ENCODE assay signal across 8 cellular contexts in the genomic region with DNA sequence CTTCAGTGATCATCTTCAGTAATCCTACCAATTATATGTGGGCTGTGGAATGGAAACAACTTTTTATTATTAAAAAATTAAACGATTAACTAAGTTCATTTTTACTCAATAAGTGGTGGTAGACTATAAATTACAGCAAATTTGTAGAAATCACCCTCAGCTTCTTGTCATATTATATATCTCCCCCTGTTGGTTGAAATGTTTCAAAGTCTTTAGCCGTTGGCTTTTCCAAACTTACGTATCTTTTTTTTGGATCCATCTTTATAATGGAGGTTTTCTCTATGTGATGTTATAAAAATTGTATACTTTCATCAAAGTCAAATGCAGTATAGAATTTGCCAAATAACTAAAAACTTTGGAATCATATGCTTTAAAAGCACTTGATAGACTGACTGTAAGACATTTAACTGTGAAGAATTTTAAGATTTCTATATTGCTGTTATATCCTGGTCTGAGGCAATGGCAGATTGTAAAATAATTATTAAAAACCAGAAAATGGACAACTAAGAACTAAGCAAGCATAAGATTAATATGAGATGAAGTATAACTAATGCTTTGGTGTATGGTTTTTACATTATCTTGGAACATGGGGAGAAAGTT.
DNase-seq lines count a peak whose midpoint lies in the region; ATAC-seq and TF ChIP-seq lines count a peak whose summit lies in the region.

No MANE protein-coding gene starts in this region.

- peaks cover 11% of the 10 kb centered on the region for H3K4me1 Mint-ChIP-seq in central memory CD8-positive, alpha-beta T cell
- H3K4me1 Mint-ChIP-seq in nephron progenitor cell = no peaks in the 10 kb centered on the region
- H3K4me1 Mint-ChIP-seq in stimulated activated memory B cell treated with anti-CD40 and anti-IgM and Interleukin-4, amounts not matched to agents 10 μg/mL and 1 μg/mL and 100 μg/mL, for 72 hours = no peaks in the 10 kb centered on the region

- no peak for TF ChIP-seq POLR2A in GM18505 (IDR thresholded peaks at IDR 0.05; ENCODE audit: borderline replicate concordance, extremely low read depth, insufficient read depth, insufficient read length)

- no peaks in the 10 kb centered on the region for H3K27me3 Mint-ChIP-seq in central memory CD8-positive, alpha-beta T cell
- no peaks in the 10 kb centered on the region for H3K27me3 Mint-ChIP-seq in nephron progenitor cell (ENCODE audit: low read depth, poor library complexity)
- H3K27me3 Mint-ChIP-seq in stimulated activated memory B cell treated with anti-CD40 and anti-IgM and Interleukin-4, amounts not matched to agents 10 μg/mL and 1 μg/mL and 100 μg/mL, for 72 hours = no peaks in the 10 kb centered on the region

- H3K4me3 Mint-ChIP-seq in central memory CD8-positive, alpha-beta T cell = no peak overlapping the region
- H3K4me3 Mint-ChIP-seq in nephron progenitor cell = no peak overlapping the region
- H3K4me3 Mint-ChIP-seq in stimulated activated memory B cell treated with anti-CD40 and anti-IgM and Interleukin-4, amounts not matched to agents 10 μg/mL and 1 μg/mL and 100 μg/mL, for 72 hours = no peak overlapping the region

- peaks cover 51% of the 10 kb centered on the region for H3K36me3 Mint-ChIP-seq in central memory CD8-positive, alpha-beta T cell (ENCODE audit: insufficient read depth)
- peaks cover 37% of the 10 kb centered on the region for H3K36me3 Mint-ChIP-seq in nephron progenitor cell (ENCODE audit: low read depth)
- peaks cover 62% of the 10 kb centered on the region for H3K36me3 Mint-ChIP-seq in stimulated activated memory B cell treated with anti-CD40 and anti-IgM and Interleukin-4, amounts not matched to agents 10 μg/mL and 1 μg/mL and 100 μg/mL, for 72 hours

- peak; percentile 26 for DNase-seq in DMS114 treated with DMSO at 0.1 percent for 48 hours (lab: John Stamatoyannopoulos, UW; ENCODE audit: unreplicated experiment)
- peak; percentile 46 for DNase-seq in NAMALWA (ENCODE audit: low spot score)
- DNase-seq in central memory CD8-positive, alpha-beta T cell (ENCODE audit: low spot score in 2 of 2) = no peak
- DNase-seq in nephron progenitor cell = no peak
- DNase-seq in LoVo (ENCODE audit: low spot score) = no peak
- no peak for DNase-seq in iPS-NIHi7 (ENCODE audit: extremely low spot score)

- peak; percentile 40 for TF ChIP-seq CTCF in nephron progenitor cell (IDR thresholded peaks at IDR 0.05)

- no peak for ATAC-seq in central memory CD8-positive, alpha-beta T cell (replicated peaks; ENCODE audit: extremely low read depth, poor library complexity, severe bottlenecking)
- ATAC-seq in stimulated activated memory B cell treated with anti-CD40 and anti-IgM and Interleukin-4, amounts not matched to agents 10 μg/mL and 1 μg/mL and 100 μg/mL, for 72 hours = no peak
- ATAC-seq in GM18505 (IDR thresholded peaks at IDR 0.05; ENCODE audit: unreplicated experiment) = no peak

- peak overlapping the region; percentile 38 for H3K27ac Mint-ChIP-seq in central memory CD8-positive, alpha-beta T cell (ENCODE audit: low read depth)
- H3K27ac Mint-ChIP-seq in nephron progenitor cell = no peak overlapping the region
- no peak overlapping the region for H3K27ac Mint-ChIP-seq in stimulated activated memory B cell treated with anti-CD40 and anti-IgM and Interleukin-4, amounts not matched to agents 10 μg/mL and 1 μg/mL and 100 μg/mL, for 72 hours

- no peaks in the 10 kb centered on the region for H3K9me3 Mint-ChIP-seq in central memory CD8-positive, alpha-beta T cell
- no peaks in the 10 kb centered on the region for H3K9me3 Mint-ChIP-seq in nephron progenitor cell
- H3K9me3 Mint-ChIP-seq in stimulated activated memory B cell treated with anti-CD40 and anti-IgM and Interleukin-4, amounts not matched to agents 10 μg/mL and 1 μg/mL and 100 μg/mL, for 72 hours = no peaks in the 10 kb centered on the region

Comparison
In these comparisons a context has a peak if more than half of its experiments do, and no peak if none do; other contexts are left out.
1. DNase-seq: peak in DMS114 treated with DMSO at 0.1 percent for 48 hours (single experiment) and NAMALWA (single experiment); none in central memory CD8-positive, alpha-beta T cell (0 of 2), nephron progenitor cell (single experiment), LoVo (single experiment) and iPS-NIHi7 (single experiment).